In genomic region chr2:4094743-4095142, GRCh38 we compare ENCODE assay signal across 8 cellular contexts.
"Had no signal": no experiment of that assay in that cellular context is flagged by ENCODE, and none has a peak within 500 bp of the region (broad histone marks: within the 10 kb centered on the region; RNA-seq: fewer than 3 reads in every experiment).

No MANE protein-coding gene starts in this region.

- FAIRE-seq: G401.6, GM12878, GM12891, GM12892, GM18507, GM19239 had no signal

- H3K4me3 ChIP-seq: GM12878 had no signal

- ATAC-seq: GM12878 had no signal

- DNase-seq: GDM1, GF-D8 had no signal
